In genomic region chr1:235416662-235417049, GRCh38 we compare ENCODE assay signal across 12 cellular contexts. TPM values are rescaled to one million over a fixed set of nuclear protein-coding genes. Genes with fewer than 3 reads are reported as not detected.
DNase-seq lines count a peak whose midpoint lies in the region; ATAC-seq, FAIRE-seq and TF ChIP-seq lines count a peak whose summit lies in the region.
"Had no signal": no experiment of that assay in that cellular context is flagged by ENCODE, and none has a peak within 500 bp of the region (broad histone marks: within the 10 kb centered on the region; RNA-seq: fewer than 3 reads in every experiment).

No MANE protein-coding gene starts in this region.

- H3K4me3 Mint-ChIP-seq in Caco-2 (ENCODE audit: unreplicated experiment): no peak overlapping the region
- no peak overlapping the region for H3K4me3 Mint-ChIP-seq in astrocyte (ENCODE audit: unreplicated experiment)
- H3K4me3 Mint-ChIP-seq: CD4-positive, alpha-beta memory T cell; naive thymus-derived CD4-positive, alpha-beta T cell had no signal

- FAIRE-seq in astrocyte (lab: Jason Lieb, UNC): no peak

- H3K27ac Mint-ChIP-seq in Caco-2 (ENCODE audit: unreplicated experiment): no peak overlapping the region
- no peak overlapping the region for H3K27ac Mint-ChIP-seq in astrocyte (ENCODE audit: unreplicated experiment)
- H3K27ac Mint-ChIP-seq: naive thymus-derived CD4-positive, alpha-beta T cell had no signal

- no peak for ATAC-seq in GM21367 (IDR thresholded peaks at IDR 0.05; ENCODE audit: unreplicated experiment)
- ATAC-seq in GM21717 (IDR thresholded peaks at IDR 0.05; ENCODE audit: unreplicated experiment): no peak
- ATAC-seq in GM18909 (IDR thresholded peaks at IDR 0.05; ENCODE audit: poor library complexity, unreplicated experiment): no peak
- ATAC-seq in HG03196 (IDR thresholded peaks at IDR 0.05; ENCODE audit: unreplicated experiment): no peak

- intact Hi-C loops in Caco-2 (cut with micrococcal nuclease; ENCODE audit: unreplicated experiment): loop anchor here (1.0 kb wide), 3 partner anchors 88 to 312 kb away; partner anchors contain the start of genes ARID4B and GGPS1

- H2AFZ ChIP-seq in astrocyte (ENCODE audit: low read depth, low read length): no peak overlapping the region

- H3K4me2 ChIP-seq in astrocyte (ENCODE audit: low read length): peak overlapping the region; percentile 55

- TF ChIP-seq CTCF in Caco-2 (IDR thresholded peaks at IDR 0.05; ENCODE audit: insufficient read depth in 1 of 2, low read depth in 1 of 2, low read length in 1 of 2, severe bottlenecking in 1 of 2, unreplicated experiment in 1 of 2): no peak
- TF ChIP-seq CTCF in astrocyte (IDR thresholded peaks at IDR 0.05; ENCODE audit: insufficient read depth, low read depth, low read length): no peak
- no peak for TF ChIP-seq CTCF in fibroblast of the aortic adventitia (IDR thresholded peaks at IDR 0.05; ENCODE audit: insufficient read depth, low read length)

- CTCF ChIA-PET in Caco-2 (lab: Charles Lee): interaction anchor here (0.6 to 1.6 kb wide), 13 partner anchors 49 to 826 kb away, joined by 3 to 10 read pairs (median 4); partner anchors contain the start of genes ARID4B, GGPS1 and TBCE

- H3K9ac ChIP-seq in astrocyte (ENCODE audit: low read length): peak overlapping the region; percentile 8

- H3K27me3 ChIP-seq in Caco-2 (replicated peaks; ENCODE audit: control insufficient read depth, insufficient read depth, low read length) (no peaks in the 10 kb centered on the region), MG63 (no peaks in the 10 kb centered on the region), astrocyte (ENCODE audit: insufficient read depth, low read length) (no peaks in the 10 kb centered on the region)

- BruUV-seq in Caco-2 (replicated peaks; lab: Mats Ljungman, UMichigan): TSS peak; percentile 27

- H3K9me3 ChIP-seq in Caco-2 (peaks cover 4% of the 10 kb centered on the region; the same call in 1 of the 2 replicates), MG63 (no peaks in the 10 kb centered on the region), astrocyte (ENCODE audit: insufficient read depth, low read depth, low read length) (no peaks in the 10 kb centered on the region)

- H3K36me3 ChIP-seq in Caco-2 (ENCODE audit: control insufficient read depth, insufficient read depth, low read length) (no peaks in the 10 kb centered on the region; the same call in 1 of the 2 replicates), MG63 (peaks cover 23% of the 10 kb centered on the region), astrocyte (ENCODE audit: insufficient read depth, low read length) (peaks cover 2% of the 10 kb centered on the region)

- POLR2A ChIA-PET in Caco-2 (lab: Charles Lee): no interaction called here

- no peak for DNase-seq in Caco-2
- DNase-seq in MG63: peak; percentile 41
- peak; percentile 29 for DNase-seq in astrocyte (ENCODE audit: low read depth)
- DNase-seq in fibroblast of the aortic adventitia (ENCODE audit: low read depth): peak; percentile 71
- DNase-seq: cortex of kidney had no signal

- no peak overlapping the region for H3K27ac ChIP-seq in astrocyte (ENCODE audit: low read depth, low read length)
- H3K27ac ChIP-seq: skin epidermis had no signal

- H3K36me3 Mint-ChIP-seq in Caco-2 (ENCODE audit: insufficient read depth, unreplicated experiment): peaks cover 38% of the 10 kb centered on the region
- H3K36me3 Mint-ChIP-seq in astrocyte (ENCODE audit: low read depth, unreplicated experiment): peaks cover 3% of the 10 kb centered on the region

- no peaks in the 10 kb centered on the region for H3K4me1 Mint-ChIP-seq in Caco-2 (ENCODE audit: low read depth, unreplicated experiment)
- H3K4me1 Mint-ChIP-seq in astrocyte (ENCODE audit: low read depth, unreplicated experiment): peaks cover 7% of the 10 kb centered on the region

- H3K79me2 ChIP-seq in astrocyte (ENCODE audit: insufficient read depth, low read length): peaks cover 10% of the 10 kb centered on the region

- H4K20me1 ChIP-seq in astrocyte (ENCODE audit: insufficient read depth, low read length): peaks cover 23% of the 10 kb centered on the region

- H3K4me3 ChIP-seq in Caco-2 (ENCODE audit: low read depth, low read length) (no peak overlapping the region), MG63 (no peak overlapping the region), astrocyte (ENCODE audit: insufficient read depth, low read depth, low read length) (no peak overlapping the region), fibroblast of the aortic adventitia (ENCODE audit: low read depth, low read length) (no peak overlapping the region)
- H3K4me3 ChIP-seq: skin epidermis had no signal

- H3K27me3 Mint-ChIP-seq in Caco-2 (ENCODE audit: insufficient read depth, unreplicated experiment) (no peaks in the 10 kb centered on the region), astrocyte (ENCODE audit: low read depth, unreplicated experiment) (no peaks in the 10 kb centered on the region)
- H3K27me3 Mint-ChIP-seq: CD4-positive, alpha-beta memory T cell; naive thymus-derived CD4-positive, alpha-beta T cell had no signal

- no peaks in the 10 kb centered on the region for H3K4me1 ChIP-seq in Caco-2
- peaks cover 7% of the 10 kb centered on the region for H3K4me1 ChIP-seq in astrocyte (ENCODE audit: insufficient read depth, low read length)

- H3K9me3 Mint-ChIP-seq in Caco-2 (ENCODE audit: unreplicated experiment) (no peaks in the 10 kb centered on the region), astrocyte (ENCODE audit: unreplicated experiment) (no peaks in the 10 kb centered on the region)
- H3K9me3 Mint-ChIP-seq: CD4-positive, alpha-beta memory T cell; naive thymus-derived CD4-positive, alpha-beta T cell had no signal

RNA-seq across cellular contexts. Expression of gene TBCE, which starts 49.4 kb away (rescaled TPM):
- 38.5 and 40.0 TPM in 2 replicates for total RNA-seq in Caco-2 (2022)
- total RNA-seq in MG63 (2014; rRNA removed; shearing (Covaris generic); ENCODE audit: low replicate concordance): 60.4 and 63.4 TPM in 2 replicates
- total RNA-seq in astrocyte: 28.3 and 36.3 TPM in 2 replicates
- total RNA-seq in fibroblast of the aortic adventitia (ENCODE audit: low replicate concordance): 25.5 and 30.5 TPM in 2 replicates

Comparison
In these comparisons a context has a peak if more than half of its experiments do, and no peak if none do; other contexts are left out.
1. DNase-seq: peak in MG63 (single experiment), astrocyte (single experiment) and fibroblast of the aortic adventitia (single experiment); none in Caco-2 (0 of 2).